ENCODE assay signal across 8 cellular contexts in the genomic region with DNA sequence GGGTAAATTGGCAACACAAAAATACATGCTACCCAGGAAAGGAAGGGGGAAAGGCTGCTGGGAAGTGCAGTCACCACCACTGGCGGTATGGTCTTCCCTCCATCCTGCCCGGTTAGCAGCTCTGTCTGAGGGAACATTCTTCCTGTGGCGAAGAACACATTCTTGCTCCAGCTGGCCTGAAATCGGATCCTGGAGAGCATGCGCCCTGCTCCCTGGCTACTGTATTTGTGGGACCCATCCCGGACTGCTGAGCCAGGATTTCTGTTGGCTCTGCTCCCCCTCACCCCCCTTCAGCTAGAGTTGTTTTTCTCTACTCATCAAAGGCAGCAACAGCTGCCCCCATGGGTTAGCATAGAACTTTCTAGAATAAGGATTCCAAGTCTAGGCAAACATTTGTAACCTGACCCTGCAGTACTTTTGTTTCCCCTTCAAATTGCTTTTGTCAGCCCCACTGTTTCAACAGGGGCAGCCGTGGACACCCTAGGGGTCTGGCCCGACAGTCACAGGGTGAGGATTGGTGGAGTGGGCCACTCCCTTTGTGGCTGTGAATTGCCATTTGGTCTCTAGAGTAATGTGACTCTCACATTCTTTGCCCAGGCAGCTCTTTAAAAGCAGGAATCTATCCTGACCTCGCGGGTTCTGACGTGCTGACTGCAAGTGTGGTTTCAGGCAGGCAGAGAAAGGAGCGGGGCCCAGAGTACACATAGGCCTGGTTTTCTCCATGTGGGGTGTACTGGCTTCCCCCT.
DNase-seq lines count a peak whose midpoint lies in the region; ATAC-seq and TF ChIP-seq lines count a peak whose summit lies in the region.

No MANE protein-coding gene starts in this region.

- DNase-seq in ELR (ENCODE audit: low read depth) (peak; percentile 83), endothelial cell (ENCODE audit: low spot score) (no peak), mesothelial cell of epicardium (ENCODE audit: low spot score in 2 of 2, unreplicated experiment in 2 of 2) (peak in 1 of 2 experiments; percentile 71), transverse colon (peak; percentile 67), NCI-H82 (lab: John Stamatoyannopoulos, UW) (no peak)

- peaks cover 14% of the 10 kb centered on the region for H3K36me3 Mint-ChIP-seq in T-helper 1 cell treated with Interleukin-12 subunit alpha and Interleukin-12 subunit beta and Interleukin-4 antibody, amounts not matched to agents 30 μg/mL and 1 μg/mL, for 36 hours (ENCODE audit: low read depth)
- H3K36me3 Mint-ChIP-seq in endothelial cell (ENCODE audit: low read depth, unreplicated experiment): no peaks in the 10 kb centered on the region
- H3K36me3 Mint-ChIP-seq in mesothelial cell of epicardium: no peaks in the 10 kb centered on the region

- peaks cover 41 to 72% (median 61%) of the 10 kb centered on the region in 4 donors for H3K4me1 ChIP-seq in transverse colon

- no peak for TF ChIP-seq EP300 in transverse colon (IDR thresholded peaks at IDR 0.05; ENCODE audit: low read depth)

- ATAC-seq in HG03432 (IDR thresholded peaks at IDR 0.05; ENCODE audit: unreplicated experiment): peak; percentile 41
- ATAC-seq in HG03439 (IDR thresholded peaks at IDR 0.05; ENCODE audit: unreplicated experiment): no peak

- no peaks in the 10 kb centered on the region for H3K27me3 Mint-ChIP-seq in T-helper 1 cell treated with Interleukin-12 subunit alpha and Interleukin-12 subunit beta and Interleukin-4 antibody, amounts not matched to agents 30 μg/mL and 1 μg/mL, for 36 hours (ENCODE audit: low read depth)
- peaks cover 9% of the 10 kb centered on the region for H3K27me3 Mint-ChIP-seq in endothelial cell (ENCODE audit: unreplicated experiment)
- H3K27me3 Mint-ChIP-seq in mesothelial cell of epicardium (ENCODE audit: low read depth): no peaks in the 10 kb centered on the region

- TF ChIP-seq POLR2A in transverse colon (IDR thresholded peaks at IDR 0.05): peak; percentile 18

- H3K4me3 ChIP-seq in transverse colon: no peak overlapping the region

- in situ Hi-C loops in transverse colon (cut with MboI; ENCODE audit: low pct_ligation_motif_present in 1 of 4, low pct_unique_long_range_greater_than_20kb in 1 of 4, low sequenced_read_pairs in 3 of 4): loop anchor here in 3 of 4 donors (5.0 to 10.0 kb wide), 6 partner anchors 104 to 366 kb away; a partner anchor contains a TSS

- H3K9me3 ChIP-seq in transverse colon: no peaks in the 10 kb centered on the region

- TF ChIP-seq CTCF in endothelial cell (IDR thresholded peaks at IDR 0.05; ENCODE audit: unreplicated experiment): no peak
- TF ChIP-seq CTCF in mesothelial cell of epicardium (IDR thresholded peaks at IDR 0.05; ENCODE audit: unreplicated experiment): no peak
- TF ChIP-seq CTCF in transverse colon (IDR thresholded peaks at IDR 0.05): no peak

- WGBS in transverse colon (ENCODE audit: low coverage in 1 of 2), 2 donors: 42% methylated on average over 12 of the region's 12 CpGs; no CpG with 5 or more reads in 1 of the 2 donors

- peak overlapping the region; percentile 62 for H3K27ac Mint-ChIP-seq in T-helper 1 cell treated with Interleukin-12 subunit alpha and Interleukin-12 subunit beta and Interleukin-4 antibody, amounts not matched to agents 30 μg/mL and 1 μg/mL, for 36 hours
- H3K27ac Mint-ChIP-seq in endothelial cell (ENCODE audit: unreplicated experiment) (peak overlapping the region; percentile 89), mesothelial cell of epicardium (peak overlapping the region; percentile 99)

- H3K27me3 ChIP-seq in transverse colon: no peaks in the 10 kb centered on the region

- H3K4me1 Mint-ChIP-seq in T-helper 1 cell treated with Interleukin-12 subunit alpha and Interleukin-12 subunit beta and Interleukin-4 antibody, amounts not matched to agents 30 μg/mL and 1 μg/mL, for 36 hours (ENCODE audit: low read depth): peaks cover 64% of the 10 kb centered on the region
- H3K4me1 Mint-ChIP-seq in endothelial cell (ENCODE audit: unreplicated experiment) (peaks cover 41% of the 10 kb centered on the region), mesothelial cell of epicardium (peaks cover 41% of the 10 kb centered on the region)

- H3K36me3 ChIP-seq in transverse colon: no peaks in the 10 kb centered on the region

- no peak overlapping the region for H3K4me3 Mint-ChIP-seq in T-helper 1 cell treated with Interleukin-12 subunit alpha and Interleukin-12 subunit beta and Interleukin-4 antibody, amounts not matched to agents 30 μg/mL and 1 μg/mL, for 36 hours
- H3K4me3 Mint-ChIP-seq in endothelial cell (ENCODE audit: unreplicated experiment) (no peak overlapping the region), mesothelial cell of epicardium (peak overlapping the region; percentile 59)

- peak overlapping the region; percentile 86 to 91 (median 88) for H3K27ac ChIP-seq in transverse colon

- intact Hi-C loops in transverse colon (cut with DNase I; ENCODE audit: low total_unique reads): no loop called here

- peaks cover 5% of the 10 kb centered on the region for H3K9me3 Mint-ChIP-seq in T-helper 1 cell treated with Interleukin-12 subunit alpha and Interleukin-12 subunit beta and Interleukin-4 antibody, amounts not matched to agents 30 μg/mL and 1 μg/mL, for 36 hours
- H3K9me3 Mint-ChIP-seq in endothelial cell (ENCODE audit: unreplicated experiment): no peaks in the 10 kb centered on the region
- no peaks in the 10 kb centered on the region for H3K9me3 Mint-ChIP-seq in mesothelial cell of epicardium

Comparison
In these comparisons a context has a peak if more than half of its experiments do, and no peak if none do; other contexts are left out.
1. DNase-seq: peak in ELR (single experiment) and transverse colon (single experiment); none in endothelial cell (single experiment) and NCI-H82 (single experiment).
2. Peak in every context shown above with its lines, with median percentiles within 50 percentile points of each other: H3K27ac Mint-ChIP-seq.